In the genomic region with DNA sequence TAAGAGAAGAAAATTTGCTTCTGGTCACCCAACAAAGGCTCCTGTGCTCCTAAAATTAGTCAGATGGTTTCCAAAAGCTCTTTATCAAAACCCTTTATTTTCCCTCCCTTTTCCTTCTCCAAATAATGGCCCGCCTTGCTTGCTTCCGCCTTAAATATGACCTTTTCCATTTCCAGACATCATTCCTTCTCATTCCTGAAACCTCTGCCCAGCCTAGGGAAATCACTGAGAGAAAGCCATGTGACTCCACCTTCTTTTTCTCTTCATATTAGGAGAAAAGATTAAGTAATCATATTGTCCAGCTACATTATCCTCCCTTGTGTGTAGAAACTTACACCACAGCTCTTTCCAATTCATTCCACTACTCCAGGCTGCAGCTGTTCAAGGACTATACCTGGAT, we compare ENCODE assay signal across 16 cellular contexts.
DNase-seq lines count a peak whose midpoint lies in the region; ATAC-seq and TF ChIP-seq lines count a peak whose summit lies in the region.
"Had no signal": no experiment of that assay in that cellular context is flagged by ENCODE, and none has a peak within 500 bp of the region (broad histone marks: within the 10 kb centered on the region; RNA-seq: fewer than 3 reads in every experiment).

No MANE protein-coding gene starts in this region.

- H3K9me3 ChIP-seq in neural progenitor cell (ENCODE audit: low read depth), result no peaks in the 10 kb centered on the region

- no peak overlapping the region for H3K4me3 Mint-ChIP-seq in activated T-cell treated with anti-CD3 and anti-CD28 coated beads, Interleukin-2, amount 50 U/mL, for 72 hours
- no peak overlapping the region for H3K4me3 Mint-ChIP-seq in activated T-helper 17 cell treated with anti-CD3 and anti-CD28 coated beads, Interleukin-2, amount 50 U/mL, for 72 hours
- H3K4me3 Mint-ChIP-seq in immature natural killer cell (no peak overlapping the region), neural progenitor cell (no peak overlapping the region)
- H3K4me3 Mint-ChIP-seq: CD14-positive monocyte; CD8-positive, alpha-beta T cell; H9 had no signal

- H3K27ac ChIP-seq in neural progenitor cell, result peak overlapping the region; percentile 13
- H3K27ac ChIP-seq: 22Rv1 had no signal

- peak overlapping the region; percentile 73 for H3K27ac Mint-ChIP-seq in activated T-cell treated with anti-CD3 and anti-CD28 coated beads, Interleukin-2, amount 50 U/mL, for 72 hours
- peak overlapping the region; percentile 77 for H3K27ac Mint-ChIP-seq in activated T-helper 17 cell treated with anti-CD3 and anti-CD28 coated beads, Interleukin-2, amount 50 U/mL, for 72 hours
- H3K27ac Mint-ChIP-seq in immature natural killer cell (peak overlapping the region in 4 of 6 donors; percentile 11 to 69 (median 36)), neural progenitor cell (no peak overlapping the region)
- H3K27ac Mint-ChIP-seq: CD8-positive, alpha-beta T cell had no signal

- H3K79me2 ChIP-seq in neural progenitor cell (ENCODE audit: low read depth), result peaks cover 13% of the 10 kb centered on the region

- no peaks in the 10 kb centered on the region for H3K27me3 ChIP-seq in neural progenitor cell

- H3K9me3 Mint-ChIP-seq in activated T-cell treated with anti-CD3 and anti-CD28 coated beads, Interleukin-2, amount 50 U/mL, for 72 hours, result no peaks in the 10 kb centered on the region
- H3K9me3 Mint-ChIP-seq in activated T-helper 17 cell treated with anti-CD3 and anti-CD28 coated beads, Interleukin-2, amount 50 U/mL, for 72 hours, result no peaks in the 10 kb centered on the region
- H3K9me3 Mint-ChIP-seq in immature natural killer cell (no peaks in the 10 kb centered on the region), neural progenitor cell (peaks cover 5% of the 10 kb centered on the region)
- H3K9me3 Mint-ChIP-seq: CD8-positive, alpha-beta T cell; H9 had no signal

- no peak for DNase-seq in activated T-cell treated with anti-CD3 and anti-CD28 coated beads, Interleukin-2, amount 50 U/mL, for 72 hours
- DNase-seq in activated T-cell treated with anti-CD3 and anti-CD28 coated beads, Interleukin-2, amount 50 U/mL, for 48 hours, result no peak
- DNase-seq in immature natural killer cell (no peak), neural progenitor cell (ENCODE audit: low spot score) (no peak), NCI-H2196 treated with DMSO at 0.1 percent for 48 hours (lab: John Stamatoyannopoulos, UW; ENCODE audit: unreplicated experiment) (no peak), SKM-1 treated with dmso at 0.1 percent for 144 hours (lab: John Stamatoyannopoulos, UW; ENCODE audit: unreplicated experiment) (no peak)
- DNase-seq: CD8-positive, alpha-beta T cell; COR-L47; DMS53; GF-D8; GOT3; H9 had no signal

- no peak for TF ChIP-seq CTCF in neural progenitor cell (IDR thresholded peaks at IDR 0.05)

- H3K4me3 ChIP-seq in neural progenitor cell, result no peak overlapping the region

- H3K4me1 Mint-ChIP-seq in activated T-cell treated with anti-CD3 and anti-CD28 coated beads, Interleukin-2, amount 50 U/mL, for 72 hours (ENCODE audit: low read depth), result peaks cover 10% of the 10 kb centered on the region
- peaks cover 6% of the 10 kb centered on the region for H3K4me1 Mint-ChIP-seq in activated T-helper 17 cell treated with anti-CD3 and anti-CD28 coated beads, Interleukin-2, amount 50 U/mL, for 72 hours
- peaks cover 1 to 4% of the 10 kb centered on the region in 2 donors for H3K4me1 Mint-ChIP-seq in immature natural killer cell
- H3K4me1 Mint-ChIP-seq in neural progenitor cell, result peaks cover 2% of the 10 kb centered on the region
- H3K4me1 Mint-ChIP-seq: CD14-positive monocyte had no signal

- no peak overlapping the region for H3K4me2 ChIP-seq in neural progenitor cell

- H3F3A ChIP-seq in neural progenitor cell (ENCODE audit: low read depth), result peaks cover 7% of the 10 kb centered on the region

- H3K36me3 ChIP-seq in neural progenitor cell, result peaks cover 3% of the 10 kb centered on the region

- H3K4me1 ChIP-seq in neural progenitor cell, result no peaks in the 10 kb centered on the region

- H3K36me3 Mint-ChIP-seq in activated T-cell treated with anti-CD3 and anti-CD28 coated beads, Interleukin-2, amount 50 U/mL, for 72 hours (ENCODE audit: insufficient read depth in 2 of 2), result peaks cover 6 to 8% of the 10 kb centered on the region in 2 donors
- H3K36me3 Mint-ChIP-seq in activated T-helper 17 cell treated with anti-CD3 and anti-CD28 coated beads, Interleukin-2, amount 50 U/mL, for 72 hours (ENCODE audit: low read depth), result peaks cover 69% of the 10 kb centered on the region
- peaks cover 17 to 40% (median 19%) of the 10 kb centered on the region in 3 donors for H3K36me3 Mint-ChIP-seq in immature natural killer cell
- peaks cover 31% of the 10 kb centered on the region for H3K36me3 Mint-ChIP-seq in neural progenitor cell

- H3K9ac ChIP-seq in neural progenitor cell, result no peak overlapping the region

- no peaks in the 10 kb centered on the region for H3K27me3 Mint-ChIP-seq in activated T-cell treated with anti-CD3 and anti-CD28 coated beads, Interleukin-2, amount 50 U/mL, for 72 hours (ENCODE audit: low read depth)
- H3K27me3 Mint-ChIP-seq in activated T-helper 17 cell treated with anti-CD3 and anti-CD28 coated beads, Interleukin-2, amount 50 U/mL, for 72 hours, result no peaks in the 10 kb centered on the region
- peaks cover 0 to 2% (median 0%) of the 10 kb centered on the region in 3 donors for H3K27me3 Mint-ChIP-seq in immature natural killer cell (ENCODE audit: low read depth in 3 of 3)
- peaks cover 4% of the 10 kb centered on the region for H3K27me3 Mint-ChIP-seq in neural progenitor cell (ENCODE audit: insufficient read depth, low read depth)

- H2AFZ ChIP-seq in neural progenitor cell (replicated peaks), result no peak overlapping the region

- no peaks in the 10 kb centered on the region for H4K20me1 ChIP-seq in neural progenitor cell (ENCODE audit: low read depth)

- ATAC-seq in activated T-cell treated with anti-CD3 and anti-CD28 coated beads, Interleukin-2, amount 50 U/mL, for 72 hours (replicated peaks in 1 of 2), result no peak
- no peak for ATAC-seq in activated T-helper 17 cell treated with anti-CD3 and anti-CD28 coated beads, Interleukin-2, amount 50 U/mL, for 72 hours (replicated peaks)
- ATAC-seq in HG02588 (IDR thresholded peaks at IDR 0.05; ENCODE audit: unreplicated experiment), result no peak
- ATAC-seq: CD8-positive, alpha-beta T cell had no signal
